Comparison of ENCODE assay signal across 1 cellular context in the genomic region with DNA sequence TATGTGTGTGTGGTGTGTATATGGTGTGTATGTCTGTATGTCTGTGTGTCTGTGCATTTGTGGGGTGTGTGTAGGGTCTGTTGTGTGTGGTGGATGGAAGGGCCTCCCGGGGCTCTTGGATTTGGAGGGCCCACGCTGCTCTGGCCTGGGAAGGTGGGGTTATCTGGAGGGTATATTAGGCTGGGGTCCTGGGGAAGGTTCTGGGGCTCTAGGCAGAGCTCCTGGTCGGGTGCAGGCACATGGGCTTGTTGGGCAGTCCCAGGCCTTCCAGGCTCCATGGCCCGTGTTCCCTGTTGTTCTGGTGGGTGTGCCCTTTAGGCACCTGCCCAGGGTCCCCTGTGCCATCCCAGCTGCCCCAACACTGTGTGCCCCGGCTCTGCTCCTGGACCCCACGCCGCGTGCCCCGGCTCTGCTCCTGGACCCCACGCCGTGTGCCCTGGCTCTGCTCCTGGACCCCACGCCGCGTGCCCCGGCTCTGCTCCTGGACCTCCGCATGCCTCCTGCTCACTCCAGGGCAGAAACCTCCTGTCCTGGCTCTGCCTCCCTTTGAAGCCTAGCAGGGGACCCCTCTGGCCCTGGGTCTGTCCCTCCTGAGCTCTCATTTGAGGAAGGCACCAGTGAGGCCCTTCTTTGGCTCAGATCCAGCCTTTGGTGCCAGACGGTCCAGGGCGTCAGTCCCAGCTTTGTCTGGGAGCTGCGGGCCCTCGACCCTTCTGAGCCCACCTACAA.
TF ChIP-seq lines count a peak whose summit lies in the region.

No MANE protein-coding gene starts in this region.

TF ChIP-seq in HepG2, 621 proteins besides CTCF, POLR2A, EP300 and RAD21:
- TF ChIP-seq TERF1 (CRISPR knock-in tag; IDR thresholded peaks at IDR 0.05) (0 out of 2 replicates have a peak, but pooled peaks have one; percentile 40), ZNF274 (CRISPR knock-in tag; IDR thresholded peaks at IDR 0.05) (peak; percentile 16; the same call in 1 of the 2 replicates), ZNF234 (CRISPR knock-in tag; conservative IDR thresholded peaks at IDR 0.05) (no peak), JUNB (CRISPR knock-in tag; IDR thresholded peaks at IDR 0.05; ENCODE audit: borderline replicate concordance) (0 out of 2 replicates have a peak, but pooled peaks have one; percentile 6), ZNF326 (CRISPR knock-in tag; IDR thresholded peaks at IDR 0.05; ENCODE audit: borderline replicate concordance) (no peak), ZNF510 (CRISPR knock-in tag; IDR thresholded peaks at IDR 0.05; ENCODE audit: low read depth) (no peak), REPIN1 (CRISPR knock-in tag; IDR thresholded peaks at IDR 0.05; ENCODE audit: borderline replicate concordance, low read depth) (no peak), EED (CRISPR knock-in tag; IDR thresholded peaks at IDR 0.05) (0 out of 2 replicates have a peak, but pooled peaks have one; percentile 14), IKZF4 (CRISPR knock-in tag; IDR thresholded peaks at IDR 0.05; ENCODE audit: borderline replicate concordance, low read depth, not compliant biosample characterization) (no peak), ZNF431 (CRISPR knock-in tag; IDR thresholded peaks at IDR 0.05; ENCODE audit: borderline replicate concordance, low read depth) (no peak), ZMYM4 (CRISPR knock-in tag; IDR thresholded peaks at IDR 0.05) (no peak), CCAR2 (optimal IDR thresholded peaks at IDR 0.05; ENCODE audit: low read depth, low read length) (no peak), ZSCAN21 (CRISPR knock-in tag; IDR thresholded peaks at IDR 0.05; ENCODE audit: borderline replicate concordance) (0 out of 2 replicates have a peak, but pooled peaks have one; percentile 43)
- TF ChIP-seq, protein P1, sequence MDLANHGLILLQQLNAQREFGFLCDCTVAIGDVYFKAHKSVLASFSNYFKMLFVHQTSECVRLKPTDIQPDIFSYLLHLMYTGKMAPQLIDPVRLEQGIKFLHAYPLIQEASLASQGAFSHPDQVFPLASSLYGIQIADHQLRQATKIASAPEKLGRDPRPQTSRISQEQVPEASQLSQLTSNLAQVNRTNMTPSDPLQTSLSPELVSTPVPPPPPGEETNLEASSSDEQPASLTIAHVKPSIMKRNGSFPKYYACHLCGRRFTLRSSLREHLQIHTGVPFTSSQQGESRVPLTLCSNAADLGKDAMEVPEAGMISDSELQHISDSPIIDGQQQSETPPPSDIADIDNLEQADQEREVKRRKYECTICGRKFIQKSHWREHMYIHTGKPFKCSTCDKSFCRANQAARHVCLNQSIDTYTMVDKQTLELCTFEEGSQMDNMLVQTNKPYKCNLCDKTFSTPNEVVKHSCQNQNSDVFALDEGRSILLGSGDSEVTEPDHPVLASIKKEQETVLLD (CRISPR knock-in tag; IDR thresholded peaks at IDR 0.05; ENCODE audit: low read depth) = no peak
- TF ChIP-seq, protein P2, sequence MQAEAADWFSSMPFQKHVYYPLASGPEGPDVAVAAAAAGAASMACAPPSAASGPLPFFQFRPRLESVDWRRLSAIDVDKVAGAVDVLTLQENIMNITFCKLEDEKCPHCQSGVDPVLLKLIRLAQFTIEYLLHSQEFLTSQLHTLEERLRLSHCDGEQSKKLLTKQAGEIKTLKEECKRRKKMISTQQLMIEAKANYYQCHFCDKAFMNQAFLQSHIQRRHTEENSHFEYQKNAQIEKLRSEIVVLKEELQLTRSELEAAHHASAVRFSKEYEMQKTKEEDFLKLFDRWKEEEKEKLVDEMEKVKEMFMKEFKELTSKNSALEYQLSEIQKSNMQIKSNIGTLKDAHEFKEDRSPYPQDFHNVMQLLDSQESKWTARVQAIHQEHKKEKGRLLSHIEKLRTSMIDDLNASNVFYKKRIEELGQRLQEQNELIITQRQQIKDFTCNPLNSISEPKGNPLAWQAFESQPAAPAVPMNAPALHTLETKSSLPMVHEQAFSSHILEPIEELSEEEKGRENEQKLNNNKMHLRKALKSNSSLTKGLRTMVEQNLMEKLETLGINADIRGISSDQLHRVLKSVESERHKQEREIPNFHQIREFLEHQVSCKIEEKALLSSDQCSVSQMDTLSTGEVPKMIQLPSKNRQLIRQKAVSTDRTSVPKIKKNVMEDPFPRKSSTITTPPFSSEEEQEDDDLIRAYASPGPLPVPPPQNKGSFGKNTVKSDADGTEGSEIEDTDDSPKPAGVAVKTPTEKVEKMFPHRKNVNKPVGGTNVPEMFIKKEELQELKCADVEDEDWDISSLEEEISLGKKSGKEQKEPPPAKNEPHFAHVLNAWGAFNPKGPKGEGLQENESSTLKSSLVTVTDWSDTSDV (CRISPR knock-in tag; IDR thresholded peaks at IDR 0.05) = 0 out of 2 replicates have a peak, but pooled peaks have one; percentile 29
- TF ChIP-seq, protein P3, sequence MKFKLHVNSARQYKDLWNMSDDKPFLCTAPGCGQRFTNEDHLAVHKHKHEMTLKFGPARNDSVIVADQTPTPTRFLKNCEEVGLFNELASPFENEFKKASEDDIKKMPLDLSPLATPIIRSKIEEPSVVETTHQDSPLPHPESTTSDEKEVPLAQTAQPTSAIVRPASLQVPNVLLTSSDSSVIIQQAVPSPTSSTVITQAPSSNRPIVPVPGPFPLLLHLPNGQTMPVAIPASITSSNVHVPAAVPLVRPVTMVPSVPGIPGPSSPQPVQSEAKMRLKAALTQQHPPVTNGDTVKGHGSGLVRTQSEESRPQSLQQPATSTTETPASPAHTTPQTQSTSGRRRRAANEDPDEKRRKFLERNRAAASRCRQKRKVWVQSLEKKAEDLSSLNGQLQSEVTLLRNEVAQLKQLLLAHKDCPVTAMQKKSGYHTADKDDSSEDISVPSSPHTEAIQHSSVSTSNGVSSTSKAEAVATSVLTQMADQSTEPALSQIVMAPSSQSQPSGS (CRISPR knock-in tag; IDR thresholded peaks at IDR 0.05) = no peak
- TF ChIP-seq, protein P4, sequence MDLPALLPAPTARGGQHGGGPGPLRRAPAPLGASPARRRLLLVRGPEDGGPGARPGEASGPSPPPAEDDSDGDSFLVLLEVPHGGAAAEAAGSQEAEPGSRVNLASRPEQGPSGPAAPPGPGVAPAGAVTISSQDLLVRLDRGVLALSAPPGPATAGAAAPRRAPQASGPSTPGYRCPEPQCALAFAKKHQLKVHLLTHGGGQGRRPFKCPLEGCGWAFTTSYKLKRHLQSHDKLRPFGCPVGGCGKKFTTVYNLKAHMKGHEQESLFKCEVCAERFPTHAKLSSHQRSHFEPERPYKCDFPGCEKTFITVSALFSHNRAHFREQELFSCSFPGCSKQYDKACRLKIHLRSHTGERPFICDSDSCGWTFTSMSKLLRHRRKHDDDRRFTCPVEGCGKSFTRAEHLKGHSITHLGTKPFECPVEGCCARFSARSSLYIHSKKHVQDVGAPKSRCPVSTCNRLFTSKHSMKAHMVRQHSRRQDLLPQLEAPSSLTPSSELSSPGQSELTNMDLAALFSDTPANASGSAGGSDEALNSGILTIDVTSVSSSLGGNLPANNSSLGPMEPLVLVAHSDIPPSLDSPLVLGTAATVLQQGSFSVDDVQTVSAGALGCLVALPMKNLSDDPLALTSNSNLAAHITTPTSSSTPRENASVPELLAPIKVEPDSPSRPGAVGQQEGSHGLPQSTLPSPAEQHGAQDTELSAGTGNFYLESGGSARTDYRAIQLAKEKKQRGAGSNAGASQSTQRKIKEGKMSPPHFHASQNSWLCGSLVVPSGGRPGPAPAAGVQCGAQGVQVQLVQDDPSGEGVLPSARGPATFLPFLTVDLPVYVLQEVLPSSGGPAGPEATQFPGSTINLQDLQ (CRISPR knock-in tag; IDR thresholded peaks at IDR 0.05) = no peak
- TF ChIP-seq, protein P5, sequence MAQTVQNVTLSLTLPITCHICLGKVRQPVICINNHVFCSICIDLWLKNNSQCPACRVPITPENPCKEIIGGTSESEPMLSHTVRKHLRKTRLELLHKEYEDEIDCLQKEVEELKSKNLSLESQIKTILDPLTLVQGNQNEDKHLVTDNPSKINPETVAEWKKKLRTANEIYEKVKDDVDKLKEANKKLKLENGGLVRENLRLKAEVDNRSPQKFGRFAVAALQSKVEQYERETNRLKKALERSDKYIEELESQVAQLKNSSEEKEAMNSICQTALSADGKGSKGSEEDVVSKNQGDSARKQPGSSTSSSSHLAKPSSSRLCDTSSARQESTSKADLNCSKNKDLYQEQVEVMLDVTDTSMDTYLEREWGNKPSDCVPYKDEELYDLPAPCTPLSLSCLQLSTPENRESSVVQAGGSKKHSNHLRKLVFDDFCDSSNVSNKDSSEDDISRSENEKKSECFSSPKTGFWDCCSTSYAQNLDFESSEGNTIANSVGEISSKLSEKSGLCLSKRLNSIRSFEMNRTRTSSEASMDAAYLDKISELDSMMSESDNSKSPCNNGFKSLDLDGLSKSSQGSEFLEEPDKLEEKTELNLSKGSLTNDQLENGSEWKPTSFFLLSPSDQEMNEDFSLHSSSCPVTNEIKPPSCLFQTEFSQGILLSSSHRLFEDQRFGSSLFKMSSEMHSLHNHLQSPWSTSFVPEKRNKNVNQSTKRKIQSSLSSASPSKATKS (CRISPR knock-in tag; IDR thresholded peaks at IDR 0.05) = no peak
